11 cellular contexts compared by ENCODE assay signal in the genomic region with DNA sequence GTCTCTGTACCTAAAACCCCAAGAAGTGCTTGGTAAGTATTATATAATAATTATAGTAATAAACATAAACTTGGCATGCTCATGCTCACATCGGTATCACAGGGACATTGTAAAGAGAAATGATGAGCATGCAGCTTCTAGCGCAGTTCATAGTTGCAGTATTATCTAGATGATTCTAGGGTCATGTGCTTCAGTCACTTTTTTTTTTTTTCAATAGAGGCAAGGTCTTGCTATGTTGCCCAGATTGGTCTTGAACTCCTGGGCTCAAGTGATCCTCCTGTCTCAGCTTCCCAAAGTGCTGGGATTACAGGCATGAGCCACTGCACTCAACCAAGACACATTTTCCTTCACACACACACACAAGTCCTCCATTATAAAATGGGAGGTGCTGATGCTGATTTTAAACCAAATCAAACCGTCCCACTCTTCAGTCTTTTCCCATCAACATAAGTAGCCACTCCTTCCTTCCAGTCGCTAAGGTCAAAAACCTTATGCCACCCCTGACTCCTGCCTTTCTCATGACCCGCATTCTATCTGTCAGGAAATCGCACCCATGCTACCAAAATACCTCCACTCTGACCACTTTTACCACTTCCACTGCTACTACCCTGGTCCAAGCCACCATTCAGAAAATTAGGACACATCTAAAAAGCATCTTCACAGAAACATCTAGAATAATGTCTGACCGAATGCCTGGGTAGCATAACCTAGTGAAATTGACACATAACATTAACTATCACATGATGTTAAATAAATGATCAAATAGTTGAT. TPM values are rescaled to one million over a fixed set of nuclear protein-coding genes. Genes with fewer than 3 reads are reported as not detected.
DNase-seq lines count a peak whose midpoint lies in the region; ATAC-seq and TF ChIP-seq lines count a peak whose summit lies in the region.
"Had no signal": no experiment of that assay in that cellular context is flagged by ENCODE, and none has a peak within 500 bp of the region (broad histone marks: within the 10 kb centered on the region; RNA-seq: fewer than 3 reads in every experiment).

No MANE protein-coding gene starts in this region.

- intact Hi-C loops in Calu3 (cut with micrococcal nuclease; ENCODE audit: unreplicated experiment): loop anchor here (2.0 kb wide), 1 partner anchor 176 kb away; no protein-coding TSS in a partner anchor
- intact Hi-C loops in psoas muscle (cut with DNase I): loop anchor here in 1 of 2 donors (5.0 kb wide), 2 partner anchors 173 to 438 kb away; no protein-coding TSS in a partner anchor

- no peaks in the 10 kb centered on the region for H4K20me1 ChIP-seq in osteoblast (ENCODE audit: insufficient read depth, low read length)

- H3K4me1 Mint-ChIP-seq in Calu3 (ENCODE audit: low read depth, unreplicated experiment) (peaks cover 15% of the 10 kb centered on the region), chondrocyte (ENCODE audit: low read depth) (peaks cover 24% of the 10 kb centered on the region)

- H3K79me2 ChIP-seq in osteoblast (ENCODE audit: insufficient read depth, low read length): no peaks in the 10 kb centered on the region

- H3K27ac Mint-ChIP-seq in Calu3 (ENCODE audit: unreplicated experiment) (peak overlapping the region; percentile 95), chondrocyte (ENCODE audit: unreplicated experiment) (no peak overlapping the region)

- DNase-seq in Calu3 (no peak), chondrocyte (ENCODE audit: low spot score) (no peak), osteoblast (ENCODE audit: insufficient read length, low spot score, missing footprints) (no peak), NOMO-1 treated with dmso at 0.1 percent for 144 hours (lab: John Stamatoyannopoulos, UW; ENCODE audit: unreplicated experiment) (no peak), GM10266 (ENCODE audit: extremely low spot score) (no peak), psoas muscle (no peak)
- DNase-seq: NCI-H2081 treated with DMSO at 0.1 percent for 48 hours had no signal

- CTCF ChIA-PET in Calu3 (lab: Charles Lee): interaction anchor here (1.3 kb wide), 1 partner anchor 14 kb away, joined by 5 read pairs; no protein-coding TSS in a partner anchor

- H3K4me3 Mint-ChIP-seq in Calu3 (ENCODE audit: low read depth, unreplicated experiment) (no peak overlapping the region), chondrocyte (ENCODE audit: unreplicated experiment) (no peak overlapping the region)

- no peak overlapping the region for H2AFZ ChIP-seq in osteoblast (ENCODE audit: low read length)

- 69 to 72% (median 69%) methylated on average over 7 of the region's 7 CpGs for WGBS in psoas muscle, 3 donors

- BruUV-seq in Calu3 (replicated peaks; lab: Mats Ljungman, UMichigan): no TSS peak

- peak overlapping the region; percentile 14 for H3K4me2 ChIP-seq in osteoblast (ENCODE audit: insufficient read depth, low read length)

- no peaks in the 10 kb centered on the region for H3K9me3 Mint-ChIP-seq in Calu3 (ENCODE audit: low read depth, unreplicated experiment)
- H3K9me3 Mint-ChIP-seq in chondrocyte (ENCODE audit: low read depth): peaks cover 4% of the 10 kb centered on the region

- H3K36me3 ChIP-seq in osteoblast (ENCODE audit: insufficient read depth, low read length) (no peaks in the 10 kb centered on the region), psoas muscle (ENCODE audit: insufficient read depth in 1 of 2, low read depth in 1 of 2) (no peaks in the 10 kb centered on the region)
- H3K36me3 ChIP-seq: WERI-Rb-1 had no signal

- H3K36me3 Mint-ChIP-seq in Calu3 (ENCODE audit: insufficient read depth, unreplicated experiment): peaks cover 5% of the 10 kb centered on the region
- no peaks in the 10 kb centered on the region for H3K36me3 Mint-ChIP-seq in chondrocyte (ENCODE audit: low read depth)

- H3K4me3 ChIP-seq in osteoblast (ENCODE audit: insufficient read depth, low read length) (no peak overlapping the region), psoas muscle (no peak overlapping the region)
- H3K4me3 ChIP-seq: dorsolateral prefrontal cortex had no signal

- TF ChIP-seq CTCF in Calu3 (IDR thresholded peaks at IDR 0.05; ENCODE audit: unreplicated experiment) (peak; percentile 29), chondrocyte (IDR thresholded peaks at IDR 0.05) (peak; percentile 47), osteoblast (IDR thresholded peaks at IDR 0.05; ENCODE audit: extremely low read depth, low read depth, low read length) (no peak), GM10266 (IDR thresholded peaks at IDR 0.05; ENCODE audit: control insufficient read depth, insufficient read depth, low read depth, missing control alignments) (no peak), psoas muscle (IDR thresholded peaks at IDR 0.05) (no peak)

- H3K4me1 ChIP-seq in osteoblast (ENCODE audit: insufficient read depth, low read length) (peaks cover 24% of the 10 kb centered on the region), psoas muscle (peaks cover 10% of the 10 kb centered on the region)

- no peaks in the 10 kb centered on the region for H3K27me3 Mint-ChIP-seq in Calu3 (ENCODE audit: unreplicated experiment)
- H3K27me3 Mint-ChIP-seq in chondrocyte (ENCODE audit: low read depth): no peaks in the 10 kb centered on the region

- no peak overlapping the region for H3K27ac ChIP-seq in osteoblast (ENCODE audit: low read depth, low read length)
- H3K27ac ChIP-seq in psoas muscle: no peak overlapping the region
- H3K27ac ChIP-seq: WERI-Rb-1 had no signal

- H3K27me3 ChIP-seq in osteoblast (ENCODE audit: insufficient read depth, low read length) (no peaks in the 10 kb centered on the region), psoas muscle (ENCODE audit: insufficient read depth in 3 of 3, low read length in 2 of 3) (peaks cover 0 to 3% (median 0%) of the 10 kb centered on the region in 3 donors)
- H3K27me3 ChIP-seq: dorsolateral prefrontal cortex had no signal

- H3K9me3 ChIP-seq in osteoblast (ENCODE audit: low read depth, low read length): no peaks in the 10 kb centered on the region
- H3K9me3 ChIP-seq in psoas muscle: no peaks in the 10 kb centered on the region

- peak; percentile 17 for ATAC-seq in HG03159 (IDR thresholded peaks at IDR 0.05; ENCODE audit: unreplicated experiment)
- no peak for ATAC-seq in psoas muscle
- ATAC-seq in HG02970 (IDR thresholded peaks at IDR 0.05; ENCODE audit: low FRiP score, unreplicated experiment): no peak

RNA-seq across cellular contexts. Expression of a gene that starts 28.2 kb away (rescaled TPM):
- 58.1 and 59.8 TPM in 2 replicates for total RNA-seq in Calu3 (2022)
- total RNA-seq in chondrocyte: 58.1 to 58.4 TPM (median 58.3 TPM) in 3 replicates
- 60.1 and 63.1 TPM in 2 replicates for total RNA-seq in osteoblast
- 10 to 100 TPM; 16.0 to 42.9 (median 31.3) TPM for total RNA-seq in psoas muscle
- polyA plus RNA-seq in psoas muscle: 10 to 100 TPM; 11.7 to 24.7 (median 22.2) TPM

RNA-seq across cellular contexts. Expression of a gene that starts 50.3 kb away (rescaled TPM):
- total RNA-seq in Calu3 (2022): 32.1 and 35.2 TPM in 2 replicates
- 40.3 to 52.3 TPM (median 47.7 TPM) in 3 replicates for total RNA-seq in chondrocyte
- total RNA-seq in osteoblast: 26.1 and 28.0 TPM in 2 replicates
- 10 to 100 TPM; 16.1 to 20.8 (median 18.2) TPM for total RNA-seq in psoas muscle
- polyA plus RNA-seq in psoas muscle: 10 to 100 TPM; 10.4 to 31.6 (median 10.9) TPM

Comparison
In these comparisons a context has a peak if more than half of its experiments do, and no peak if none do; other contexts are left out.
1. CTCF ChIP-seq: peak in Calu3 (single experiment) and chondrocyte (single experiment); none in osteoblast (single experiment), GM10266 (single experiment) and psoas muscle (single experiment).